6 cellular contexts compared by ENCODE assay signal in the genomic region with DNA sequence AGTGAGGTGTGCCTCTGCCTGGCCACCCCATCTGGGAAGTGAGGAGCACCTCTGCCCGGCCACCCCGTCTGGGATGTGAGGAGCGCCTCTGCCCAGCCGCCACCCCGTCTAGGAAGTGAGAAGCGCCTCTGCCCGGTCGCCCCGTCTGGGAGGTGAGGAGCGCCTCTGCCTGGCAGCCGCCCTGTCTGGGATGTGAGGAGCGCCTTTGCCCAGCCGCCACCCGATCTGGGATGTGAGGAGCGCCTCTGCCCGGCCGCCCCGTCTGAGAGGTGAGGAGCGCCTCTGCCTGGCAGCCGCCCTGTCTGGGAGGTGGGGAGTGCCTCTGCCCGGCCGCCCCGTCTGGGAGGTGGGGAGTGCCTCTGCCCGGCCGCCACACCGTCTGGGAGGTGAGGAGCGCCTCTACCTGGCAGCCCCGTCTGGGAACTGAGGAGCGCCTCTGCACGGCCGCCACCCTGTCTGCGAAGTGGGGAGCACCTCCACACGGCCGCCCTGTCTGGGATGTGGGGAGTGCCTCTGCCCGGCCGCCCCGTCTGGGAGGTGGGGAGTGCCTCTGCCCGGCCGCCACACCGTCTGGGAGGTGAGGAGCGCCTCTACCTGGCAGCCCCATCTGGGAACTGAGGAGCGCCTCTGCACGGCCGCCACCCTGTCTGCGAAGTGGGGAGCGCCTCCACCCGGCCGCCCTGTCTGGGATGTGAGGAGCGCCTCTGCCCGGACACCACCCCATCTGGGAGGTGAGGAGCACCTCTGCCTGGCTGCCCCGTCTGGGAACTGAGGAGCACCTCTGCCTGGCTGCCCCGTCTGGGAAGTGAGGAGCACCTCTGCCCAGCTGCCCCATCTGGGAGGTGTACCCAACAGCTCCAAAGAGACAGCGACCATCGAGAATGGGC.
DNase-seq lines count a peak whose midpoint lies in the region; ATAC-seq, FAIRE-seq and TF ChIP-seq lines count a peak whose summit lies in the region.
"Not testable (repeated sequence)": the region's sequence is repeated elsewhere in the genome, so short reads cannot be mapped to it uniquely, and the experiment has no call there.

No MANE protein-coding gene starts in this region.

- H2BK5ac ChIP-seq in mesendoderm (ENCODE audit: low read length) = not testable (repeated sequence)

- not testable (repeated sequence) for H2AK5ac ChIP-seq in mesendoderm (ENCODE audit: low read length)

- not testable (repeated sequence) for H3K79me2 ChIP-seq in DND-41 (ENCODE audit: insufficient read depth, low read length); mesendoderm (ENCODE audit: control insufficient read depth, insufficient read depth, low read length)

- H3K4me3 ChIP-seq in DND-41 (ENCODE audit: low read depth in 1 of 2, low read length in 2 of 2); kidney (ENCODE audit: low read length in 2 of 2); mesendoderm (ENCODE audit: low read length): not testable (repeated sequence)

- H3K79me1 ChIP-seq in mesendoderm (ENCODE audit: low read length) = not testable (repeated sequence)

- WGBS in mesendoderm (ENCODE audit: extremely low coverage, insufficient coverage, low lambda C conversion rate) = no CpG with 5 or more reads among the region's 54 CpGs

- CTCF ChIA-PET in RWPE1 (lab: Yijun Ruan, JAX) = not testable (repeated sequence)

- not testable (repeated sequence) for H3K9me3 Mint-ChIP-seq in progenitor cell of endocrine pancreas (ENCODE audit: low read depth)
- H3K9me3 Mint-ChIP-seq in stimulated activated naive CD8-positive, alpha-beta T cell treated with anti-CD3 and anti-CD28 coated beads, Interleukin-15, amount 100 ng/mL, for 72 hours = peaks cover 14 to 27% of the 10 kb centered on the region in 2 donors

- H3K27ac Mint-ChIP-seq in progenitor cell of endocrine pancreas = peak overlapping the region; percentile 49
- H3K27ac Mint-ChIP-seq in stimulated activated naive CD8-positive, alpha-beta T cell treated with anti-CD3 and anti-CD28 coated beads, Interleukin-15, amount 100 ng/mL, for 72 hours = not testable (repeated sequence)

- intact Hi-C loops in kidney (cut with DNase I) = not testable (repeated sequence)

- not testable (repeated sequence) for ATAC-seq in DND-41 (ENCODE audit: insufficient read depth, low read depth)
- peak; percentile 42 for ATAC-seq in stimulated activated naive CD8-positive, alpha-beta T cell treated with anti-CD3 and anti-CD28 coated beads, Interleukin-15, amount 100 ng/mL, for 72 hours

- not testable (repeated sequence) for H2BK15ac ChIP-seq in mesendoderm (replicated peaks; ENCODE audit: low read depth)

- not testable (repeated sequence) for H4K5ac ChIP-seq in mesendoderm (ENCODE audit: low read length)

- H4K20me1 ChIP-seq in DND-41 (ENCODE audit: insufficient read depth, low read length) = not testable (repeated sequence)

- not testable (repeated sequence) for H3K23ac ChIP-seq in mesendoderm (ENCODE audit: low read length)

- not testable (repeated sequence) for H3K18ac ChIP-seq in mesendoderm (ENCODE audit: low read length)

- H4K8ac ChIP-seq in mesendoderm (ENCODE audit: low read depth, low read length) = not testable (repeated sequence)

- peaks cover 52% of the 10 kb centered on the region for H3K36me3 Mint-ChIP-seq in progenitor cell of endocrine pancreas (ENCODE audit: insufficient read depth)

- TF ChIP-seq CTCF in DND-41 (IDR thresholded peaks at IDR 0.05; ENCODE audit: borderline replicate concordance, extremely low read depth, low read length, poor library complexity, severe bottlenecking); RWPE1 (conservative IDR thresholded peaks at IDR 0.05; ENCODE audit: low read depth); kidney (IDR thresholded peaks at IDR 0.05; ENCODE audit: borderline replicate concordance, extremely low read depth, insufficient read depth); progenitor cell of endocrine pancreas (IDR thresholded peaks at IDR 0.05; ENCODE audit: unreplicated experiment): not testable (repeated sequence)

- H3K9ac ChIP-seq in DND-41 (ENCODE audit: low read depth, low read length); kidney (ENCODE audit: low read length in 2 of 2); mesendoderm (ENCODE audit: low read length): not testable (repeated sequence)

- DNase-seq in DND-41 = peak; percentile 5
- not testable (repeated sequence) for DNase-seq in RWPE1 (ENCODE audit: low spot score); progenitor cell of endocrine pancreas (ENCODE audit: low spot score, unreplicated experiment); stimulated activated naive CD8-positive, alpha-beta T cell treated with anti-CD3 and anti-CD28 coated beads, Interleukin-15, amount 100 ng/mL, for 72 hours
- DNase-seq in kidney = peak; percentile 73
- peak; percentile 10 for DNase-seq in mesendoderm

- POLR2A ChIA-PET in RWPE1 (lab: Yijun Ruan, JAX; ENCODE audit: low non-redundant PET) = not testable (repeated sequence)

- FAIRE-seq in kidney (lab: Jason Lieb, UNC) = not testable (repeated sequence)

- not testable (repeated sequence) for H3K27ac ChIP-seq in DND-41 (ENCODE audit: low read length); kidney (ENCODE audit: low read depth in 2 of 2, low read length in 2 of 2); mesendoderm (ENCODE audit: low read depth, low read length)
- H3K27ac ChIP-seq in RWPE1 = peak overlapping the region; percentile 87; the same call in 1 of the 2 replicates

- not testable (repeated sequence) for H3K4me3 Mint-ChIP-seq in progenitor cell of endocrine pancreas (ENCODE audit: low read depth); stimulated activated naive CD8-positive, alpha-beta T cell treated with anti-CD3 and anti-CD28 coated beads, Interleukin-15, amount 100 ng/mL, for 72 hours

- H3K27me3 Mint-ChIP-seq in progenitor cell of endocrine pancreas; stimulated activated naive CD8-positive, alpha-beta T cell treated with anti-CD3 and anti-CD28 coated beads, Interleukin-15, amount 100 ng/mL, for 72 hours: not testable (repeated sequence)

- H3K4me1 Mint-ChIP-seq in progenitor cell of endocrine pancreas (ENCODE audit: low read depth); stimulated activated naive CD8-positive, alpha-beta T cell treated with anti-CD3 and anti-CD28 coated beads, Interleukin-15, amount 100 ng/mL, for 72 hours: not testable (repeated sequence)

- H3K9me3 ChIP-seq in DND-41 (ENCODE audit: insufficient read depth, low read length, severe bottlenecking) = peaks cover 11% of the 10 kb centered on the region
- H3K9me3 ChIP-seq in kidney (ENCODE audit: control insufficient read depth in 1 of 2, low read length in 2 of 2) = not testable (repeated sequence)

- not testable (repeated sequence) for H2AFZ ChIP-seq in DND-41 (ENCODE audit: low read depth, low read length)

- not testable (repeated sequence) for H3K4ac ChIP-seq in mesendoderm (ENCODE audit: low read depth, low read length)

- H3K27me3 ChIP-seq in DND-41 (ENCODE audit: insufficient read depth, low read length, poor library complexity); mesendoderm (ENCODE audit: insufficient read depth, low read length, poor library complexity): not testable (repeated sequence)

- not testable (repeated sequence) for H3K4me1 ChIP-seq in DND-41 (ENCODE audit: insufficient read depth, low read length); kidney (ENCODE audit: control insufficient read depth in 1 of 2, insufficient read depth in 1 of 2, low read depth in 1 of 2, low read length in 2 of 2); mesendoderm (ENCODE audit: control insufficient read depth, low read depth, low read length)

- H3K56ac ChIP-seq in mesendoderm (ENCODE audit: low read length) = not testable (repeated sequence)

- H2BK120ac ChIP-seq in mesendoderm (ENCODE audit: low read depth, low read length) = not testable (repeated sequence)

- H3K36me3 ChIP-seq in DND-41 (ENCODE audit: insufficient read depth, low read length); kidney (ENCODE audit: control insufficient read depth in 1 of 2, insufficient read depth in 2 of 2, low read length in 2 of 2); mesendoderm (ENCODE audit: control insufficient read depth, insufficient read depth, low read length): not testable (repeated sequence)

- H3K4me2 ChIP-seq in DND-41 (ENCODE audit: insufficient read depth, low read length); mesendoderm (ENCODE audit: low read length): not testable (repeated sequence)
